Comparison of ENCODE assay signal across 20 cellular contexts in genomic region chr6:13698715-13699114, GRCh38.
"Had no signal": no experiment of that assay in that cellular context is flagged by ENCODE, and none has a peak within 500 bp of the region (broad histone marks: within the 10 kb centered on the region; RNA-seq: fewer than 3 reads in every experiment).

No MANE protein-coding gene starts in this region.

- H3K9me3 ChIP-seq: heart right ventricle, mucosa of descending colon, right atrium auricular region, suprapubic skin, thyroid gland had no signal

- H3K9me3 Mint-ChIP-seq: dendritic cell treated with granulocyte-macrophage colony-stimulating factor and Interleukin-4, amounts not matched to agents 40 ng/mL and 50 ng/mL, for 4 days; naive thymus-derived CD8-positive, alpha-beta T cell; stimulated activated effector memory CD8-positive, alpha-beta T cell treated with anti-CD3 and anti-CD28 coated beads, Interleukin-12 subunit alpha, Interleukin-12 subunit beta, amount 100 ng/mL, for 72 hours; type B pancreatic cell had no signal

- ATAC-seq: heart right ventricle; mucosa of descending colon; naive thymus-derived CD8-positive, alpha-beta T cell; stimulated activated effector memory CD8-positive, alpha-beta T cell treated with anti-CD3 and anti-CD28 coated beads, Interleukin-12 subunit alpha, Interleukin-12 subunit beta, amount 100 ng/mL, for 72 hours; stimulated activated naive CD8-positive, alpha-beta T cell treated with anti-CD3 and anti-CD28 coated beads, Interleukin-15, Interleukin-2, amounts not matched to agents 100 U/mL and 50 U/mL, for 24 hours had no signal

- H3K27me3 ChIP-seq: heart right ventricle, right atrium auricular region, suprapubic skin, thyroid gland had no signal

- H3K27ac ChIP-seq: heart right ventricle, right atrium auricular region, suprapubic skin, thyroid gland had no signal

- H3K4me3 Mint-ChIP-seq: dendritic cell treated with granulocyte-macrophage colony-stimulating factor and Interleukin-4, amounts not matched to agents 40 ng/mL and 50 ng/mL, for 4 days; stimulated activated effector memory CD8-positive, alpha-beta T cell treated with anti-CD3 and anti-CD28 coated beads, Interleukin-12 subunit alpha, Interleukin-12 subunit beta, amount 100 ng/mL, for 72 hours; type B pancreatic cell had no signal

- H3K27me3 Mint-ChIP-seq: dendritic cell treated with granulocyte-macrophage colony-stimulating factor and Interleukin-4, amounts not matched to agents 40 ng/mL and 50 ng/mL, for 4 days; naive thymus-derived CD8-positive, alpha-beta T cell; type B pancreatic cell had no signal

- H3K36me3 ChIP-seq: right atrium auricular region, thyroid gland had no signal

- DNase-seq: effector CD4-positive, alpha-beta T cell; foreskin melanocyte; heart right ventricle; hypothalamus; kidney glomerular epithelial cell; mammary epithelial cell; mucosa of descending colon; naive thymus-derived CD8-positive, alpha-beta T cell; small intestine; stimulated activated CD4-positive, alpha-beta T cell treated with anti-CD3 and anti-CD28 coated beads, Interleukin-4, amount 100 ng/mL, for 1 hour; stimulated activated CD8-positive, alpha-beta memory T cell treated with anti-CD3 and anti-CD28 coated beads, Interleukin-4, amount 100 ng/mL, for 48 hours; stimulated activated naive CD8-positive, alpha-beta T cell treated with anti-CD3 and anti-CD28 coated beads, Interleukin-15, Interleukin-2, amounts not matched to agents 100 U/mL and 50 U/mL, for 24 hours; thyroid gland had no signal

- H3K27ac Mint-ChIP-seq: dendritic cell treated with granulocyte-macrophage colony-stimulating factor and Interleukin-4, amounts not matched to agents 40 ng/mL and 50 ng/mL, for 4 days; stimulated activated effector memory CD8-positive, alpha-beta T cell treated with anti-CD3 and anti-CD28 coated beads, Interleukin-12 subunit alpha, Interleukin-12 subunit beta, amount 100 ng/mL, for 72 hours; type B pancreatic cell had no signal

- H3K4me3 ChIP-seq: heart right ventricle, mucosa of descending colon, right atrium auricular region, suprapubic skin, thyroid gland had no signal

- FAIRE-seq: islet of Langerhans, small intestine, urothelium cell line had no signal
